ENCODE assay signal across 1 cellular context in genomic region chr15:66356359-66357236, GRCh38.
TF ChIP-seq lines count a peak whose summit lies in the region.

TIPIN (minus strand) TSS chr15:66356685; CDS start chr15:66352947, 3,738 bp downstream.

TF ChIP-seq in A549, 52 proteins besides CTCF, POLR2A, EP300 and RAD21 (continued from another document):
- no peak for TF ChIP-seq HMGXB4 (CRISPR knock-in tag; IDR thresholded peaks at IDR 0.05; ENCODE audit: borderline replicate concordance)
- TF ChIP-seq HOXB5 (CRISPR knock-in tag; IDR thresholded peaks at IDR 0.05), result 0 out of 2 replicates have a peak, but pooled peaks have one; percentile 20
- TF ChIP-seq REST (IDR thresholded peaks at IDR 0.05), result peak; percentile 100
- TF ChIP-seq SREBF2 (IDR thresholded peaks at IDR 0.05), result no peak
- TF ChIP-seq E2F6 (IDR thresholded peaks at IDR 0.05; ENCODE audit: borderline replicate concordance, low read depth), result peak; percentile 96
- no peak for TF ChIP-seq TP53 (CRISPR knock-in tag; IDR thresholded peaks at IDR 0.05)
- no peak for TF ChIP-seq HEYL (CRISPR knock-in tag; IDR thresholded peaks at IDR 0.05)
- peak; percentile 98 for TF ChIP-seq MAX (IDR thresholded peaks at IDR 0.05)
- no peak for TF ChIP-seq ELK1 (IDR thresholded peaks at IDR 0.05; ENCODE audit: low read depth, low read length)
- TF ChIP-seq MAZ (IDR thresholded peaks at IDR 0.05; ENCODE audit: borderline replicate concordance, low read depth, low read length), result no peak
- TF ChIP-seq NFE2L2 (conservative IDR thresholded peaks at IDR 0.05; ENCODE audit: low read length), result no peak
- TF ChIP-seq ZNF302 (CRISPR knock-in tag; IDR thresholded peaks at IDR 0.05), result no peak
- TF ChIP-seq PBX3 (IDR thresholded peaks at IDR 0.05), result no peak
